Comparison of ENCODE assay signal across 10 cellular contexts in the genomic region with DNA sequence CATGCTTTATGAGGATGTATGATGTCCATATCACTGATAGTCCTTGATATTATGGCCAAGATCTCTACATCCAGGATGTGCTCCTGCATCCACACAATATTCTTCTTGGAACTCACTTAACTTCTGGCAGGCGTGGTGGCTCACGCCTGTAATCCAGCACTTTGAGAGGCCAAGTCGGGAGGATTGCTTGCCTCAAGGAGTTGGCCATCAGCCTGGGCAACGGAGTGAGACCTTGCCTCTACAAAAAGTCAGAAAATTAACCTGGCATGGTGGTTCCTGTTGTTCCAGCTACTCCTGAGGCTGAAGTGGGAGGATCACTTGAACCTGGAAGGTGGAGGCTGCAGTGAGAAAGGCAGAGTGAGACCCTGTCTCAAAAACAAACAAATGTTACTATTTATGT. TPM values are rescaled to one million over a fixed set of nuclear protein-coding genes. Genes with fewer than 3 reads are reported as not detected.
A peak's percentile ranks its signal among the peaks of the same experiment; 100 is the strongest.
DNase-seq lines count a peak whose midpoint lies in the region; ATAC-seq and TF ChIP-seq lines count a peak whose summit lies in the region.
"Had no signal": no experiment of that assay in that cellular context is flagged by ENCODE, and none has a peak within 500 bp of the region (broad histone marks: within the 10 kb centered on the region; RNA-seq: fewer than 3 reads in every experiment).

No MANE protein-coding gene starts in this region.

- POLR2A ChIA-PET in PC-9 (lab: Charles Lee; ENCODE audit: unreplicated experiment) = no interaction called here

- no peak for DNase-seq in activated naive CD4-positive, alpha-beta T cell treated with anti-CD3 and anti-CD28 coated beads for 36 hours
- DNase-seq in activated naive CD4-positive, alpha-beta T cell treated with anti-CD3 and anti-CD28 coated beads, Interleukin-2, amount 50 U/mL, for 16 hours = no peak
- no peak for DNase-seq in PC-9
- no peak for DNase-seq in fibroblast of lung (ENCODE audit: low read depth in 2 of 2)
- no peak for DNase-seq in stimulated activated effector memory CD8-positive, alpha-beta T cell treated with anti-CD3 and anti-CD28 coated beads, Interleukin-12 subunit alpha, Interleukin-12 subunit beta, amount 100 ng/mL, for 72 hours (ENCODE audit: low spot score in 2 of 2)
- no peak for DNase-seq in stimulated activated CD4-positive, alpha-beta T cell treated with anti-CD3 and anti-CD28 coated beads, Interleukin-15, amount 100 ng/mL, for 24 hours
- DNase-seq: activated effector memory CD4-positive, alpha-beta T cell treated with anti-CD3 and anti-CD28 coated beads, Interleukin-2, amount 50 U/mL, for 16 hours; NCI-H526 treated with DMSO at 0.1 percent for 48 hours had no signal

- H3K4me1 ChIP-seq in PC-9 (replicated peaks; ENCODE audit: insufficient read depth) = peaks cover 23% of the 10 kb centered on the region
- H3K4me1 ChIP-seq in fibroblast of lung (ENCODE audit: control insufficient read depth, extremely low read depth, insufficient read depth, low read length) = peaks cover 3% of the 10 kb centered on the region

- H3K4me3 Mint-ChIP-seq in activated naive CD4-positive, alpha-beta T cell treated with anti-CD3 and anti-CD28 coated beads for 36 hours = peak overlapping the region; percentile 95
- peak overlapping the region; percentile 94 for H3K4me3 Mint-ChIP-seq in stimulated activated effector memory CD8-positive, alpha-beta T cell treated with anti-CD3 and anti-CD28 coated beads, Interleukin-12 subunit alpha, Interleukin-12 subunit beta, amount 100 ng/mL, for 72 hours

- no peaks in the 10 kb centered on the region for H3K9me3 Mint-ChIP-seq in activated naive CD4-positive, alpha-beta T cell treated with anti-CD3 and anti-CD28 coated beads for 36 hours
- no peaks in the 10 kb centered on the region for H3K9me3 Mint-ChIP-seq in stimulated activated effector memory CD8-positive, alpha-beta T cell treated with anti-CD3 and anti-CD28 coated beads, Interleukin-12 subunit alpha, Interleukin-12 subunit beta, amount 100 ng/mL, for 72 hours

- H2AFZ ChIP-seq in PC-9 (0 out of 2 replicates have a peak overlapping the region, but pooled peaks have one; percentile 78), fibroblast of lung (ENCODE audit: low read length) (no peak overlapping the region)

- H3K4me2 ChIP-seq in PC-9 = peak overlapping the region; percentile 78
- H3K4me2 ChIP-seq in fibroblast of lung (ENCODE audit: extremely low read depth, insufficient read depth, low read length) = peak overlapping the region; percentile 52

- no peak overlapping the region for H3K27ac Mint-ChIP-seq in activated naive CD4-positive, alpha-beta T cell treated with anti-CD3 and anti-CD28 coated beads for 36 hours
- peak overlapping the region; percentile 100 for H3K27ac Mint-ChIP-seq in stimulated activated effector memory CD8-positive, alpha-beta T cell treated with anti-CD3 and anti-CD28 coated beads, Interleukin-12 subunit alpha, Interleukin-12 subunit beta, amount 100 ng/mL, for 72 hours

- peaks cover 8% of the 10 kb centered on the region; the same call in 1 of the 2 replicates for H3F3A ChIP-seq in PC-9 (ENCODE audit: insufficient read depth, low read depth)

- 0 out of 2 replicates have a peak, but pooled peaks cover 8% of the 10 kb centered on the region for H3K36me3 ChIP-seq in PC-9 (ENCODE audit: low read depth)
- H3K36me3 ChIP-seq in fibroblast of lung (ENCODE audit: control insufficient read depth, insufficient read depth, low read length) = no peaks in the 10 kb centered on the region

- ATAC-seq in stimulated activated effector memory CD8-positive, alpha-beta T cell treated with anti-CD3 and anti-CD28 coated beads, Interleukin-12 subunit alpha, Interleukin-12 subunit beta, amount 100 ng/mL, for 72 hours = no peak
- ATAC-seq in GM18511 (IDR thresholded peaks at IDR 0.05; ENCODE audit: unreplicated experiment) (no peak), GM21825 (IDR thresholded peaks at IDR 0.05; ENCODE audit: unreplicated experiment) (no peak)

- H3K79me2 ChIP-seq in PC-9 (ENCODE audit: low read depth) = peaks cover 49% of the 10 kb centered on the region
- peaks cover 53% of the 10 kb centered on the region for H3K79me2 ChIP-seq in fibroblast of lung (ENCODE audit: control insufficient read depth, insufficient read depth, low read length)

- H3K9me2 ChIP-seq in PC-9 (ENCODE audit: insufficient read depth) = no peaks in the 10 kb centered on the region

- TF ChIP-seq CTCF in PC-9 (conservative IDR thresholded peaks at IDR 0.05) (no peak), fibroblast of lung (conservative IDR thresholded peaks at IDR 0.05 in 1 of 2, IDR thresholded peaks at IDR 0.05 in 1 of 2; ENCODE audit: low read depth in 1 of 2, low read length in 2 of 2) (no peak)

- H3K36me3 Mint-ChIP-seq in activated naive CD4-positive, alpha-beta T cell treated with anti-CD3 and anti-CD28 coated beads for 36 hours (ENCODE audit: low read depth) = peaks cover 29% of the 10 kb centered on the region
- peaks cover 41% of the 10 kb centered on the region for H3K36me3 Mint-ChIP-seq in stimulated activated effector memory CD8-positive, alpha-beta T cell treated with anti-CD3 and anti-CD28 coated beads, Interleukin-12 subunit alpha, Interleukin-12 subunit beta, amount 100 ng/mL, for 72 hours

- H3K27ac ChIP-seq in PC-9 = no peak overlapping the region
- no peak overlapping the region for H3K27ac ChIP-seq in fibroblast of lung (ENCODE audit: insufficient read depth, low read length)

- BruUV-seq in PC-9 (replicated peaks; lab: Mats Ljungman, UMichigan) = no TSS peak

- H3K27me3 ChIP-seq in PC-9 (ENCODE audit: insufficient read depth, low read depth) (no peaks in the 10 kb centered on the region), fibroblast of lung (ENCODE audit: control insufficient read depth, insufficient read depth, low read length) (no peaks in the 10 kb centered on the region)

- H3K9ac ChIP-seq in fibroblast of lung (ENCODE audit: insufficient read depth, low read length) = no peak overlapping the region

- H3K27me3 Mint-ChIP-seq in activated naive CD4-positive, alpha-beta T cell treated with anti-CD3 and anti-CD28 coated beads for 36 hours (ENCODE audit: low read depth) = no peaks in the 10 kb centered on the region

- peaks cover 17% of the 10 kb centered on the region for H3K4me1 Mint-ChIP-seq in activated naive CD4-positive, alpha-beta T cell treated with anti-CD3 and anti-CD28 coated beads for 36 hours (ENCODE audit: low read depth)
- peaks cover 29% of the 10 kb centered on the region for H3K4me1 Mint-ChIP-seq in stimulated activated effector memory CD8-positive, alpha-beta T cell treated with anti-CD3 and anti-CD28 coated beads, Interleukin-12 subunit alpha, Interleukin-12 subunit beta, amount 100 ng/mL, for 72 hours

- H3K9me3 ChIP-seq in PC-9 (ENCODE audit: insufficient read depth, low read depth) = no peaks in the 10 kb centered on the region
- H3K9me3 ChIP-seq in fibroblast of lung (ENCODE audit: control insufficient read depth, insufficient read depth, low read depth, low read length) = no peaks in the 10 kb centered on the region

- H4K20me1 ChIP-seq in PC-9 (ENCODE audit: insufficient read depth) (peaks cover 18% of the 10 kb centered on the region), fibroblast of lung (ENCODE audit: control insufficient read depth, extremely low read depth, insufficient read depth, low read length) (no peaks in the 10 kb centered on the region)

- CTCF ChIA-PET in activated naive CD4-positive, alpha-beta T cell treated with anti-CD3 and anti-CD28 coated beads for 36 hours (lab: Charles Lee) = no interaction called here
- CTCF ChIA-PET in PC-9 (lab: Charles Lee) = no interaction called here

- H3K4me3 ChIP-seq in PC-9 = peak overlapping the region; percentile 96
- peak overlapping the region in 3 of 4 experiments; percentile 85 to 94 (median 86) for H3K4me3 ChIP-seq in fibroblast of lung (replicated peaks in 1 of 4; ENCODE audit: control extremely low read depth in 1 of 4, insufficient read depth in 1 of 4, low read depth in 3 of 4, low read length in 4 of 4)

- intact Hi-C loops in activated naive CD4-positive, alpha-beta T cell treated with anti-CD3 and anti-CD28 coated beads for 36 hours (cut with micrococcal nuclease) = loop anchor here (10.0 kb wide), 1 partner anchor 979 kb away; no protein-coding TSS in a partner anchor
- intact Hi-C loops in PC-9 (cut with micrococcal nuclease; ENCODE audit: unreplicated experiment) = loop anchor here (10.0 kb wide), 2 partner anchors 519 to 659 kb away; a partner anchor contains a TSS

RNA-seq across cellular contexts. Expression of a gene that starts 2.3 kb away (rescaled TPM):
- total RNA-seq in activated naive CD4-positive, alpha-beta T cell treated with anti-CD3 and anti-CD28 coated beads for 36 hours = 100 to 1,000 TPM; 340 to 367 TPM
- total RNA-seq in PC-9 (2021) (165 and 221 TPM in 2 replicates), fibroblast of lung (20.8 and 24.1 TPM in 2 replicates)
- polyA plus RNA-seq in fibroblast of lung = 58.6 and 79.8 TPM in 2 replicates
- polyA plus RNA-seq in fibroblast of lung (2012) = 248 and 327 TPM in 2 replicates
- polyA minus RNA-seq in fibroblast of lung (ENCODE audit: low replicate concordance) = 6.3 and 9.4 TPM in 2 replicates

RNA-seq across cellular contexts. Expression of a gene that starts 54.2 kb away (rescaled TPM):
- 100 to 1,000 TPM; 256 to 267 TPM for total RNA-seq in activated naive CD4-positive, alpha-beta T cell treated with anti-CD3 and anti-CD28 coated beads for 36 hours
- total RNA-seq in PC-9 (2021) = 179 and 193 TPM in 2 replicates
- total RNA-seq in fibroblast of lung = 160 and 161 TPM in 2 replicates
- polyA plus RNA-seq in fibroblast of lung = 381 and 461 TPM in 2 replicates
- 318 and 342 TPM in 2 replicates for polyA plus RNA-seq in fibroblast of lung (2012)
- 1.6 and 3.5 TPM in 2 replicates for polyA minus RNA-seq in fibroblast of lung (ENCODE audit: low replicate concordance)

RNA-seq across cellular contexts. Expression of a gene that starts 54.3 kb away (rescaled TPM):
- total RNA-seq in activated naive CD4-positive, alpha-beta T cell treated with anti-CD3 and anti-CD28 coated beads for 36 hours = 10 to 100 TPM; 55.1 to 56.3 TPM
- 19.8 and 22.3 TPM in 2 replicates for total RNA-seq in PC-9 (2021)
- total RNA-seq in fibroblast of lung = 36.5 and 43.6 TPM in 2 replicates
- polyA plus RNA-seq in fibroblast of lung = 17.1 and 22.0 TPM in 2 replicates
- polyA plus RNA-seq in fibroblast of lung (2012) = 27.0 and 34.2 TPM in 2 replicates
- 1.1 and 9.8 TPM in 2 replicates for polyA minus RNA-seq in fibroblast of lung (ENCODE audit: low replicate concordance)
